In genomic region chr1:116495534-116495933, GRCh38 we compare ENCODE assay signal across 21 cellular contexts.
A peak's percentile ranks its signal among the peaks of the same experiment; 100 is the strongest.
DNase-seq lines count a peak whose midpoint lies in the region; ATAC-seq, FAIRE-seq and TF ChIP-seq lines count a peak whose summit lies in the region.
"Had no signal": no experiment of that assay in that cellular context is flagged by ENCODE, and none has a peak within 500 bp of the region (broad histone marks: within the 10 kb centered on the region; RNA-seq: fewer than 3 reads in every experiment).

No MANE protein-coding gene starts in this region.

- no peak for ATAC-seq in HG02798 (IDR thresholded peaks at IDR 0.05; ENCODE audit: poor library complexity, unreplicated experiment)
- no peak for ATAC-seq in stimulated activated naive B cell treated with anti-CD40 and anti-IgM and Interleukin-4, amounts not matched to agents 10 μg/mL and 1 μg/mL and 100 μg/mL, for 72 hours (replicated peaks)
- ATAC-seq: activated CD4-positive, alpha-beta T cell treated with anti-CD3 and anti-CD28 coated beads for 36 hours had no signal

- H3K36me3 Mint-ChIP-seq in astrocyte (ENCODE audit: low read depth, unreplicated experiment) (no peaks in the 10 kb centered on the region), osteocyte (ENCODE audit: unreplicated experiment) (no peaks in the 10 kb centered on the region)
- H3K36me3 Mint-ChIP-seq in stimulated activated naive B cell treated with anti-CD40 and anti-IgM and Interleukin-4, amounts not matched to agents 10 μg/mL and 1 μg/mL and 100 μg/mL, for 72 hours: peaks cover 37 to 56% of the 10 kb centered on the region in 2 donors
- H3K36me3 Mint-ChIP-seq: naive B cell had no signal

- peak; percentile 29 for DNase-seq in astrocyte (ENCODE audit: low read depth)
- DNase-seq in keratinocyte (ENCODE audit: low read depth, low spot score): no peak
- DNase-seq in osteocyte (ENCODE audit: extremely low spot score, unreplicated experiment): no peak
- DNase-seq in NCI-H187 treated with DMSO at 0.1 percent for 48 hours (lab: John Stamatoyannopoulos, UW): no peak
- no peak for DNase-seq in stimulated activated naive B cell treated with anti-CD40 and anti-IgM and Interleukin-4, amounts not matched to agents 10 μg/mL and 1 μg/mL and 100 μg/mL, for 72 hours
- no peak for DNase-seq in activated T-cell treated with anti-CD3 and anti-CD28 coated beads, Interleukin-2, amount 50 U/mL, for 48 hours
- DNase-seq: activated CD4-positive, alpha-beta T cell treated with anti-CD3 and anti-CD28 coated beads for 36 hours; activated gamma-delta T cell treated with Interleukin-2 at 50 U/mL for 16 hours; dermis blood vessel endothelial cell; Karpas-422; naive B cell; NCI-H1417 treated with DMSO at 0.1 percent for 48 hours; NCI-H226; NK-92 treated with Interleukin-12 subunit alpha and Interleukin-12 subunit beta, amount 100 ng/mL, for 24 hours; psoas muscle; stimulated activated CD4-positive, alpha-beta T cell treated with anti-CD3 and anti-CD28 coated beads, Interleukin-15, amount 100 ng/mL, for 24 hours had no signal

- peaks cover 0 to 50% (median 17%) of the 10 kb centered on the region in 11 experiments; a peak in 12 of 22 replicates for H3K36me3 ChIP-seq in BLaER1 treated with 17β-estradiol and CSF1 and Interleukin-3, amounts not matched to agents 10 nM and 100 nM
- no peaks in the 10 kb centered on the region for H3K36me3 ChIP-seq in astrocyte (ENCODE audit: insufficient read depth, low read length)
- H3K36me3 ChIP-seq in keratinocyte (ENCODE audit: control insufficient read depth in 2 of 2, extremely low read depth in 1 of 2, insufficient read depth in 2 of 2, low read length in 2 of 2): no peaks in the 10 kb centered on the region

- no peak overlapping the region for H2AFZ ChIP-seq in astrocyte (ENCODE audit: low read depth, low read length)
- peak overlapping the region; percentile 23 for H2AFZ ChIP-seq in keratinocyte (ENCODE audit: control insufficient read depth, low read length)

- H4K20me1 ChIP-seq in BLaER1 treated with 17β-estradiol and CSF1 and Interleukin-3, amounts not matched to agents 10 nM and 100 nM: no peaks in the 10 kb centered on the region
- H4K20me1 ChIP-seq in astrocyte (ENCODE audit: insufficient read depth, low read length) (no peaks in the 10 kb centered on the region), keratinocyte (ENCODE audit: control insufficient read depth, extremely low read depth, insufficient read depth, low read length) (no peaks in the 10 kb centered on the region)

- peak overlapping the region; percentile 56 to 96 (median 83); a peak in 21 of 22 replicates for H3K4me2 ChIP-seq in BLaER1 treated with 17β-estradiol and CSF1 and Interleukin-3, amounts not matched to agents 10 nM and 100 nM
- H3K4me2 ChIP-seq in astrocyte (ENCODE audit: low read length) (no peak overlapping the region), keratinocyte (ENCODE audit: control insufficient read depth, extremely low read depth, insufficient read depth, low read depth, low read length) (no peak overlapping the region)

- H3K9me3 Mint-ChIP-seq in astrocyte (ENCODE audit: unreplicated experiment) (peaks cover 4% of the 10 kb centered on the region), osteocyte (ENCODE audit: unreplicated experiment) (no peaks in the 10 kb centered on the region)
- no peaks in the 10 kb centered on the region for H3K9me3 Mint-ChIP-seq in stimulated activated naive B cell treated with anti-CD40 and anti-IgM and Interleukin-4, amounts not matched to agents 10 μg/mL and 1 μg/mL and 100 μg/mL, for 72 hours
- H3K9me3 Mint-ChIP-seq: naive B cell had no signal

- no peaks in the 10 kb centered on the region for H3K27me3 ChIP-seq in BLaER1 treated with 17β-estradiol and CSF1 and Interleukin-3, amounts not matched to agents 10 nM and 100 nM
- H3K27me3 ChIP-seq in astrocyte (ENCODE audit: insufficient read depth, low read length) (no peaks in the 10 kb centered on the region), keratinocyte (ENCODE audit: control insufficient read depth, extremely low read depth, insufficient read depth, low read length) (no peaks in the 10 kb centered on the region)

- H3K4me3 Mint-ChIP-seq in astrocyte (ENCODE audit: unreplicated experiment) (no peak overlapping the region), osteocyte (ENCODE audit: unreplicated experiment) (no peak overlapping the region)
- H3K4me3 Mint-ChIP-seq in stimulated activated naive B cell treated with anti-CD40 and anti-IgM and Interleukin-4, amounts not matched to agents 10 μg/mL and 1 μg/mL and 100 μg/mL, for 72 hours: no peak overlapping the region
- H3K4me3 Mint-ChIP-seq: activated CD4-positive, alpha-beta T cell treated with anti-CD3 and anti-CD28 coated beads for 36 hours; naive B cell had no signal

- dilution Hi-C loops in keratinocyte (cut with MboI; ENCODE audit: extremely low pct_ligation_motif_present, low sequenced_read_pairs): no loop called here

- FAIRE-seq in astrocyte (lab: Jason Lieb, UNC) (no peak), keratinocyte (lab: Jason Lieb, UNC) (no peak)
- FAIRE-seq: G401.6, GM12891, H1 had no signal

- H3K27ac Mint-ChIP-seq in astrocyte (ENCODE audit: unreplicated experiment): peak overlapping the region; percentile 92
- H3K27ac Mint-ChIP-seq in osteocyte (ENCODE audit: unreplicated experiment): peak overlapping the region; percentile 84
- no peak overlapping the region for H3K27ac Mint-ChIP-seq in stimulated activated naive B cell treated with anti-CD40 and anti-IgM and Interleukin-4, amounts not matched to agents 10 μg/mL and 1 μg/mL and 100 μg/mL, for 72 hours
- H3K27ac Mint-ChIP-seq: activated CD4-positive, alpha-beta T cell treated with anti-CD3 and anti-CD28 coated beads for 36 hours had no signal

- peaks cover 28 to 100% (median 96%) of the 10 kb centered on the region in 10 experiments for H3K4me1 ChIP-seq in BLaER1 treated with 17β-estradiol and CSF1 and Interleukin-3, amounts not matched to agents 10 nM and 100 nM
- H3K4me1 ChIP-seq in astrocyte (ENCODE audit: insufficient read depth, low read length) (peaks cover 32% of the 10 kb centered on the region), keratinocyte (ENCODE audit: control insufficient read depth, extremely low read depth, insufficient read depth, low read length) (peaks cover 4% of the 10 kb centered on the region)

- H3K4me1 Mint-ChIP-seq in astrocyte (ENCODE audit: low read depth, unreplicated experiment): peaks cover 55% of the 10 kb centered on the region
- H3K4me1 Mint-ChIP-seq in osteocyte (ENCODE audit: unreplicated experiment): peaks cover 62% of the 10 kb centered on the region
- peaks cover 18 to 27% of the 10 kb centered on the region in 2 donors for H3K4me1 Mint-ChIP-seq in stimulated activated naive B cell treated with anti-CD40 and anti-IgM and Interleukin-4, amounts not matched to agents 10 μg/mL and 1 μg/mL and 100 μg/mL, for 72 hours

- H3K27ac ChIP-seq in BLaER1 treated with 17β-estradiol and CSF1 and Interleukin-3, amounts not matched to agents 10 nM and 100 nM: peak overlapping the region in 10 of 11 experiments; percentile 76 to 99 (median 98); a peak in 20 of 22 replicates
- H3K27ac ChIP-seq in astrocyte (ENCODE audit: low read depth, low read length) (no peak overlapping the region), keratinocyte (ENCODE audit: control insufficient read depth, insufficient read depth, low read length) (no peak overlapping the region)

- no peaks in the 10 kb centered on the region for H3K9me3 ChIP-seq in BLaER1 treated with 17β-estradiol and CSF1 and Interleukin-3, amounts not matched to agents 10 nM and 100 nM (replicated peaks in 1 of 11)
- H3K9me3 ChIP-seq in astrocyte (ENCODE audit: insufficient read depth, low read depth, low read length) (no peaks in the 10 kb centered on the region), keratinocyte (ENCODE audit: control insufficient read depth, low read depth, low read length) (no peaks in the 10 kb centered on the region)
- H3K9me3 ChIP-seq: psoas muscle had no signal

- H3K4me3 ChIP-seq in BLaER1 treated with 17β-estradiol and CSF1 and Interleukin-3, amounts not matched to agents 10 nM and 100 nM: peak overlapping the region in 5 of 10 experiments; percentile 30 to 59 (median 43); a peak in 6 of 20 replicates
- H3K4me3 ChIP-seq in astrocyte (ENCODE audit: insufficient read depth, low read depth, low read length) (no peak overlapping the region), keratinocyte (ENCODE audit: control insufficient read depth in 2 of 3, extremely low read depth in 1 of 3, insufficient read depth in 2 of 3, low read depth in 1 of 3, low read length in 3 of 3) (no peak overlapping the region)
- H3K4me3 ChIP-seq: psoas muscle had no signal

- no peaks in the 10 kb centered on the region for H3K79me2 ChIP-seq in astrocyte (ENCODE audit: insufficient read depth, low read length)
- no peaks in the 10 kb centered on the region for H3K79me2 ChIP-seq in keratinocyte (ENCODE audit: control insufficient read depth, insufficient read depth, low read length)

- peak overlapping the region in 9 of 11 experiments; percentile 27 to 70 (median 61); a peak in 12 of 22 replicates for H3K9ac ChIP-seq in BLaER1 treated with 17β-estradiol and CSF1 and Interleukin-3, amounts not matched to agents 10 nM and 100 nM
- H3K9ac ChIP-seq in astrocyte (ENCODE audit: low read length) (no peak overlapping the region), keratinocyte (ENCODE audit: control insufficient read depth, extremely low read depth, insufficient read depth, low read length) (no peak overlapping the region)

- TF ChIP-seq CTCF in astrocyte (IDR thresholded peaks at IDR 0.05; ENCODE audit: insufficient read depth, low read depth, low read length) (no peak), keratinocyte (optimal IDR thresholded peaks at IDR 0.05 in 1 of 3, IDR thresholded peaks at IDR 0.05 in 1 of 3, conservative IDR thresholded peaks at IDR 0.05 in 1 of 3; ENCODE audit: extremely low read depth in 1 of 3, insufficient read depth in 2 of 3, low read length in 3 of 3) (no peak), osteocyte (IDR thresholded peaks at IDR 0.05) (no peak)

- H3K27me3 Mint-ChIP-seq in astrocyte (ENCODE audit: low read depth, unreplicated experiment): peaks cover 1% of the 10 kb centered on the region
- peaks cover 3% of the 10 kb centered on the region for H3K27me3 Mint-ChIP-seq in osteocyte (ENCODE audit: unreplicated experiment)
- no peaks in the 10 kb centered on the region for H3K27me3 Mint-ChIP-seq in stimulated activated naive B cell treated with anti-CD40 and anti-IgM and Interleukin-4, amounts not matched to agents 10 μg/mL and 1 μg/mL and 100 μg/mL, for 72 hours
- H3K27me3 Mint-ChIP-seq: activated CD4-positive, alpha-beta T cell treated with anti-CD3 and anti-CD28 coated beads for 36 hours; naive B cell had no signal

- no peaks in the 10 kb centered on the region for H3K9me1 ChIP-seq in keratinocyte (ENCODE audit: control insufficient read depth, extremely low read depth, insufficient read depth, low read length)

Comparison
In these comparisons a context has a peak if more than half of its experiments do, and no peak if none do; other contexts are left out.
1. H3K27ac ChIP-seq: peak in BLaER1 treated with 17β-estradiol and CSF1 and Interleukin-3, amounts not matched to agents 10 nM and 100 nM (10 of 11); none in astrocyte (single experiment) and keratinocyte (single experiment).
2. H3K4me2 ChIP-seq: peak in BLaER1 treated with 17β-estradiol and CSF1 and Interleukin-3, amounts not matched to agents 10 nM and 100 nM (11 of 11); none in astrocyte (single experiment) and keratinocyte (single experiment).
3. H3K9ac ChIP-seq: peak in BLaER1 treated with 17β-estradiol and CSF1 and Interleukin-3, amounts not matched to agents 10 nM and 100 nM (9 of 11); none in astrocyte (single experiment) and keratinocyte (single experiment).